Comparison of ENCODE assay signal across 18 cellular contexts in genomic region chr4:109231331-109231730, GRCh38.
DNase-seq lines count a peak whose midpoint lies in the region; ATAC-seq and TF ChIP-seq lines count a peak whose summit lies in the region.
"Had no signal": no experiment of that assay in that cellular context is flagged by ENCODE, and none has a peak within 500 bp of the region (broad histone marks: within the 10 kb centered on the region; RNA-seq: fewer than 3 reads in every experiment).

No MANE protein-coding gene starts in this region.

- peaks cover 27% of the 10 kb centered on the region for H3K4me1 Mint-ChIP-seq in nephron
- H3K4me1 Mint-ChIP-seq: CD4-positive, CD25-positive, alpha-beta regulatory T cell; CD8-positive, alpha-beta memory T cell; IgD-negative memory B cell had no signal

- no peak overlapping the region for H3K4me3 Mint-ChIP-seq in nephron
- H3K4me3 Mint-ChIP-seq: CD4-positive, CD25-positive, alpha-beta regulatory T cell; CD8-positive, alpha-beta memory T cell; IgD-negative memory B cell had no signal

- H3K27me3 Mint-ChIP-seq in nephron (ENCODE audit: low read depth): no peaks in the 10 kb centered on the region
- H3K27me3 Mint-ChIP-seq: CD4-positive, CD25-positive, alpha-beta regulatory T cell; IgD-negative memory B cell had no signal

- no peak overlapping the region for H3K27ac ChIP-seq in SJCRH30
- H3K27ac ChIP-seq: GM23248 had no signal

- H3K27ac Mint-ChIP-seq in nephron: peak overlapping the region; percentile 17 to 27 (median 18)
- H3K27ac Mint-ChIP-seq: CD4-positive, CD25-positive, alpha-beta regulatory T cell; CD8-positive, alpha-beta memory T cell; IgD-negative memory B cell had no signal

- no peak overlapping the region for H3K4me3 ChIP-seq in SJCRH30
- H3K4me3 ChIP-seq: GM23248, HAP-1 had no signal

- peaks cover 20% of the 10 kb centered on the region for H3K4me1 ChIP-seq in SJCRH30
- H3K4me1 ChIP-seq: BE2C had no signal

- H3K9me3 ChIP-seq in SJCRH30 (replicated peaks): no peaks in the 10 kb centered on the region
- H3K9me3 ChIP-seq: BE2C, HAP-1 had no signal

- peaks cover 33% of the 10 kb centered on the region for H3K36me3 Mint-ChIP-seq in nephron (ENCODE audit: low read depth)
- H3K36me3 Mint-ChIP-seq: CD4-positive, CD25-positive, alpha-beta regulatory T cell; CD8-positive, alpha-beta memory T cell; IgD-negative memory B cell had no signal

- DNase-seq in SJCRH30 (peak; percentile 35 to 61), left kidney (ENCODE audit: low read depth, low spot score) (peak; percentile 21)
- DNase-seq: ACHN; BE2C; C1 segment of cervical spinal cord; CD4-positive, CD25-positive, alpha-beta regulatory T cell; CD8-positive, alpha-beta memory T cell; COR-L47; DMS 273 treated with DMSO at 0.1 percent for 48 hours; DMS53; GM23248 had no signal

- H3K9me3 Mint-ChIP-seq in nephron: peaks cover 8% of the 10 kb centered on the region

- TF ChIP-seq CTCF in nephron (IDR thresholded peaks at IDR 0.05; ENCODE audit: unreplicated experiment in 3 of 3): no peak

- H3K36me3 ChIP-seq in SJCRH30: no peaks in the 10 kb centered on the region
- H3K36me3 ChIP-seq: BE2C, HAP-1 had no signal

- no peak for ATAC-seq in GM19455 (IDR thresholded peaks at IDR 0.05; ENCODE audit: unreplicated experiment)
- no peak for ATAC-seq in HG02884 (IDR thresholded peaks at IDR 0.05; ENCODE audit: unreplicated experiment)
- ATAC-seq in HG03108 (IDR thresholded peaks at IDR 0.05; ENCODE audit: unreplicated experiment): no peak
- ATAC-seq: HepG2 had no signal

- H3K27me3 ChIP-seq in SJCRH30: no peaks in the 10 kb centered on the region
- H3K27me3 ChIP-seq: BE2C had no signal
